Comparison of ENCODE assay signal across 10 cellular contexts in genomic region chr3:170848294-170848917, GRCh38. TPM values are rescaled to one million over a fixed set of nuclear protein-coding genes. Genes with fewer than 3 reads are reported as not detected.
A peak's percentile ranks its signal among the peaks of the same experiment; 100 is the strongest.
DNase-seq lines count a peak whose midpoint lies in the region; ATAC-seq, FAIRE-seq and TF ChIP-seq lines count a peak whose summit lies in the region.
"Had no signal": no experiment of that assay in that cellular context is flagged by ENCODE, and none has a peak within 500 bp of the region (broad histone marks: within the 10 kb centered on the region; RNA-seq: fewer than 3 reads in every experiment).

No MANE protein-coding gene starts in this region.

- DNase-seq in AG04450 (ENCODE audit: low read depth, low spot score) (no peak), ELR (ENCODE audit: low read depth) (peak; percentile 67), RWPE1 (ENCODE audit: low spot score) (peak; percentile 37), frontal cortex (ENCODE audit: low spot score in 2 of 2) (no peak), KBM-7 (no peak)
- DNase-seq in activated CD4-positive, alpha-beta T cell treated with anti-CD3 and anti-CD28 coated beads for 4 hours: no peak
- no peak for DNase-seq in activated naive CD8-positive, alpha-beta T cell treated with anti-CD3 and anti-CD28 coated beads for 36 hours
- DNase-seq: activated B cell treated with CpG ODN at 0.5 μM for 24 hours had no signal

- peak; percentile 56 for FAIRE-seq in frontal cortex (lab: Jason Lieb, UNC)
- FAIRE-seq: GM18507 had no signal

- H3K4me3 Mint-ChIP-seq in activated naive CD8-positive, alpha-beta T cell treated with anti-CD3 and anti-CD28 coated beads for 36 hours: no peak overlapping the region
- H3K4me3 Mint-ChIP-seq: activated B cell treated with CpG ODN at 0.5 μM for 24 hours had no signal

- H3K27me3 Mint-ChIP-seq in activated naive CD8-positive, alpha-beta T cell treated with anti-CD3 and anti-CD28 coated beads for 36 hours: peaks cover 10% of the 10 kb centered on the region

- no peaks in the 10 kb centered on the region for H3K4me1 Mint-ChIP-seq in activated naive CD8-positive, alpha-beta T cell treated with anti-CD3 and anti-CD28 coated beads for 36 hours
- H3K4me1 Mint-ChIP-seq: activated B cell treated with CpG ODN at 0.5 μM for 24 hours had no signal

- no peaks in the 10 kb centered on the region for H3K36me3 Mint-ChIP-seq in activated naive CD8-positive, alpha-beta T cell treated with anti-CD3 and anti-CD28 coated beads for 36 hours

- no peak overlapping the region for H3K27ac ChIP-seq in AG04450 (ENCODE audit: low read depth, low read length)
- H3K27ac ChIP-seq in RWPE1: no peak overlapping the region

- POLR2A ChIA-PET in AG04450 (lab: Yijun Ruan, JAX): interaction anchor here (1.0 kb wide), 1 partner anchor 18 kb away, joined by 4 read pairs; no protein-coding TSS in a partner anchor
- POLR2A ChIA-PET in RWPE1 (lab: Yijun Ruan, JAX; ENCODE audit: low non-redundant PET): no interaction called here

- in situ Hi-C loops in KBM-7 (cut with MboI; ENCODE audit: low pct_unique_long_range_greater_than_20kb, low sequenced_read_pairs): no loop called here

- no peaks in the 10 kb centered on the region for H3K9me3 ChIP-seq in AG04450 (ENCODE audit: control insufficient read depth, insufficient read depth, low read length)

- no peak for ATAC-seq in GM21367 (IDR thresholded peaks at IDR 0.05; ENCODE audit: unreplicated experiment)

- H3K9me3 Mint-ChIP-seq in activated naive CD8-positive, alpha-beta T cell treated with anti-CD3 and anti-CD28 coated beads for 36 hours: no peaks in the 10 kb centered on the region

- H3K4me3 ChIP-seq in AG04450 (ENCODE audit: low read depth, low read length): no peak overlapping the region

- no peaks in the 10 kb centered on the region for H3K27me3 ChIP-seq in AG04450 (ENCODE audit: control insufficient read depth, insufficient read depth, low read length)

- TF ChIP-seq CTCF in AG04450 (IDR thresholded peaks at IDR 0.05; ENCODE audit: low read depth, low read length) (peak; percentile 50), RWPE1 (conservative IDR thresholded peaks at IDR 0.05; ENCODE audit: low read depth) (peak; percentile 72)

- CTCF ChIA-PET in AG04450 (lab: Charles Lee) (interaction anchor here (0.6 to 3.4 kb wide), 31 partner anchors 8 to 661 kb away, joined by 3 to 58 read pairs (median 4); partner anchors contain the start of genes CLDN11 and SLC7A14), RWPE1 (lab: Yijun Ruan, JAX) (interaction anchor here (0.6 to 1.5 kb wide), 8 partner anchors 14 to 521 kb away, joined by 3 to 19 read pairs (median 5); no protein-coding TSS in a partner anchor)

- H3K27ac Mint-ChIP-seq in activated naive CD8-positive, alpha-beta T cell treated with anti-CD3 and anti-CD28 coated beads for 36 hours: no peak overlapping the region
- H3K27ac Mint-ChIP-seq: activated B cell treated with CpG ODN at 0.5 μM for 24 hours had no signal

RNA-seq across cellular contexts. Expression of gene RPL22L1, which starts 21.6 kb away (rescaled TPM):
- polyA plus RNA-seq in AG04450 (2011; rRNA removed): 121 and 171 TPM in 2 replicates
- polyA minus RNA-seq in AG04450 (2011; rRNA and poly(A)+ RNA removed): 3.6 and 9.8 TPM in 2 replicates
- 25.3 TPM for total RNA-seq in frontal cortex
- total RNA-seq in activated naive CD8-positive, alpha-beta T cell treated with anti-CD3 and anti-CD28 coated beads for 36 hours: 100 to 1,000 TPM; 376 to 395 TPM

Comparison
In these comparisons a context has a peak if more than half of its experiments do, and no peak if none do; other contexts are left out.
1. DNase-seq: peak in ELR (single experiment) and RWPE1 (single experiment); none in AG04450 (single experiment), frontal cortex (0 of 2), activated CD4-positive, alpha-beta T cell treated with anti-CD3 and anti-CD28 coated beads for 4 hours (0 of 2), activated naive CD8-positive, alpha-beta T cell treated with anti-CD3 and anti-CD28 coated beads for 36 hours (single experiment) and KBM-7 (single experiment).
2. RNA of gene RPL22L1, which starts 21.6 kb away (total RNA-seq): 376 to 395 TPM in activated naive CD8-positive, alpha-beta T cell treated with anti-CD3 and anti-CD28 coated beads for 36 hours; 25.3 TPM in frontal cortex (single experiment); every median in the first group is over 10 times any median in the second.